Comparison of ENCODE assay signal across 21 cellular contexts in the genomic region with DNA sequence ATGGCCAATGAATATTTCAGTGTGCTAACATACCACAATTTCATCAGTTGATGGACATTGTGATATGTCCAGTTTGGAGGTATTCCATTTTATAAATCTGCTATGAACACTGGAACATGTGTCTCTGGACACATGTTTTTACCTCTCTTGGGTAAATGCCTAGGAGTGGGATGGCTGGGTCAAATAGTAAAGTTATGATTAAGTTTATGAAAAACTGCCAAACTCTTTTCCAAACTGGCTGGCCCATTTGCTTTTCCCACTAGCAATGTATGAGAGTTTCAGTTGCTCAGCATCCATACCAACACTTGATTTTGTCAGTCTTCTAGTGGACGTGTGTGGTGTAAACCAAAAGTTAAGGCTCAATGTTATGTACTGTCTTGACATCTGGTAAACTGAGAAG. TPM values are rescaled to one million over a fixed set of nuclear protein-coding genes. Genes with fewer than 3 reads are reported as not detected.
A peak's percentile ranks its signal among the peaks of the same experiment; 100 is the strongest.
DNase-seq lines count a peak whose midpoint lies in the region; ATAC-seq and TF ChIP-seq lines count a peak whose summit lies in the region.
"Had no signal": no experiment of that assay in that cellular context is flagged by ENCODE, and none has a peak within 500 bp of the region (broad histone marks: within the 10 kb centered on the region; RNA-seq: fewer than 3 reads in every experiment).

No MANE protein-coding gene starts in this region.

- H3K36me3 ChIP-seq in ACC112 (ENCODE audit: insufficient read depth, low read length): no peaks in the 10 kb centered on the region
- no peaks in the 10 kb centered on the region for H3K36me3 ChIP-seq in SJCRH30

- H3K4me3 ChIP-seq in ACC112 (ENCODE audit: low read depth, low read length) (no peak overlapping the region), SJCRH30 (no peak overlapping the region), choroid plexus epithelial cell (ENCODE audit: low read depth, low read length) (no peak overlapping the region), fibroblast of the aortic adventitia (ENCODE audit: low read depth, low read length) (no peak overlapping the region)
- H3K4me3 ChIP-seq: BLaER1 had no signal

- no peak for ATAC-seq in HG02763 (IDR thresholded peaks at IDR 0.05; ENCODE audit: unreplicated experiment)
- no peak for ATAC-seq in GM21825 (IDR thresholded peaks at IDR 0.05; ENCODE audit: unreplicated experiment)
- ATAC-seq: HCT116, PC-3 had no signal

- H3K4me1 ChIP-seq in ACC112 (ENCODE audit: control insufficient read depth, insufficient read depth, low read length, unreplicated experiment) (peaks cover 14% of the 10 kb centered on the region), SJCRH30 (peaks cover 10% of the 10 kb centered on the region)
- H3K4me1 ChIP-seq: BLaER1 had no signal

- H3K27ac ChIP-seq in ACC112 (ENCODE audit: low read depth, low read length): peak overlapping the region; percentile 21; the same call in 1 of the 2 replicates
- peak overlapping the region; percentile 24; the same call in 1 of the 2 replicates for H3K27ac ChIP-seq in SJCRH30
- H3K27ac ChIP-seq: BLaER1, HL-60 had no signal

- H3K27me3 ChIP-seq in ACC112 (ENCODE audit: insufficient read depth, low read length) (no peaks in the 10 kb centered on the region), SJCRH30 (no peaks in the 10 kb centered on the region)
- H3K27me3 ChIP-seq: BLaER1 had no signal

- no peaks in the 10 kb centered on the region for H3K79me2 ChIP-seq in ACC112 (ENCODE audit: control insufficient read depth, insufficient read depth, low read length, unreplicated experiment)

- H3K9me3 ChIP-seq in SJCRH30 (replicated peaks): no peaks in the 10 kb centered on the region
- H3K9me3 ChIP-seq: BLaER1 had no signal

- no peak for TF ChIP-seq CTCF in choroid plexus epithelial cell (conservative IDR thresholded peaks at IDR 0.05; ENCODE audit: low read depth, low read length)
- TF ChIP-seq CTCF in fibroblast of the aortic adventitia (IDR thresholded peaks at IDR 0.05; ENCODE audit: insufficient read depth, low read length): no peak

- DNase-seq in SJCRH30 (no peak), choroid plexus epithelial cell (ENCODE audit: low read depth) (peak; percentile 34), fibroblast of the aortic adventitia (ENCODE audit: low read depth) (peak; percentile 67), T-helper 9 cell (no peak)
- no peak for DNase-seq in stimulated activated CD8-positive, alpha-beta memory T cell treated with anti-CD3 and anti-CD28 coated beads, Interleukin-4, amount 100 ng/mL, for 48 hours
- DNase-seq: 8988T; CD4-positive, alpha-beta T cell; Karpas-422; NCI-H1092; NCI-H1436; NCI-H187; NCI-H446; NCI-H774; NK-92 treated with Interleukin-12 subunit alpha and Interleukin-12 subunit beta, amount 100 ng/mL, for 24 hours had no signal

- no peak overlapping the region for H2AFZ ChIP-seq in ACC112 (ENCODE audit: low read length, unreplicated experiment)

RNA-seq across cellular contexts. Expression of a gene that starts 40.5 kb away (rescaled TPM):
- 14.4 and 14.7 TPM in 2 replicates for total RNA-seq in SJCRH30 (2014; rRNA removed; shearing (Covaris generic))
- 22.7 and 26.4 TPM in 2 replicates for total RNA-seq in fibroblast of the aortic adventitia (ENCODE audit: low replicate concordance)

RNA-seq across cellular contexts. Expression of a gene that starts 40.8 kb away (rescaled TPM):
- total RNA-seq in SJCRH30 (2014; rRNA removed; shearing (Covaris generic)): 7.8 and 9.9 TPM in 2 replicates
- total RNA-seq in fibroblast of the aortic adventitia (ENCODE audit: low replicate concordance): 11.2 and 39.1 TPM in 2 replicates

Comparison
In these comparisons a context has a peak if more than half of its experiments do, and no peak if none do; other contexts are left out.
1. DNase-seq: peak in choroid plexus epithelial cell (single experiment) and fibroblast of the aortic adventitia (single experiment); none in SJCRH30 (0 of 2), T-helper 9 cell (single experiment) and stimulated activated CD8-positive, alpha-beta memory T cell treated with anti-CD3 and anti-CD28 coated beads, Interleukin-4, amount 100 ng/mL, for 48 hours (single experiment).